Comparison of ENCODE assay signal across 15 cellular contexts in genomic region chr11:2774173-2775082, GRCh38.
DNase-seq lines count a peak whose midpoint lies in the region; ATAC-seq and TF ChIP-seq lines count a peak whose summit lies in the region.
"Had no signal": no experiment of that assay in that cellular context is flagged by ENCODE, and none has a peak within 500 bp of the region (broad histone marks: within the 10 kb centered on the region; RNA-seq: fewer than 3 reads in every experiment).

No MANE protein-coding gene starts in this region.

- ATAC-seq in WTC11 (no peak), sciatic nerve (no peak), GM19455 (IDR thresholded peaks at IDR 0.05; ENCODE audit: unreplicated experiment) (no peak), GM21526 (IDR thresholded peaks at IDR 0.05; ENCODE audit: low FRiP score, unreplicated experiment) (no peak), HG03097 (IDR thresholded peaks at IDR 0.05; ENCODE audit: low FRiP score, unreplicated experiment) (no peak)
- ATAC-seq: activated naive CD8-positive, alpha-beta T cell treated with anti-CD3 and anti-CD28 coated beads, Interleukin-2, amount 50 U/mL, for 24 hours had no signal

- no peaks in the 10 kb centered on the region for H3K9me3 Mint-ChIP-seq in WTC11
- H3K9me3 Mint-ChIP-seq: activated naive CD8-positive, alpha-beta T cell treated with anti-CD3 and anti-CD28 coated beads, Interleukin-2, amount 50 U/mL, for 24 hours; central memory CD8-positive, alpha-beta T cell; IgD-negative memory B cell had no signal

- intact Hi-C loops in sciatic nerve (cut with DNase I), result no loop called here

- DNase-seq in activated T-cell treated with anti-CD3 and anti-CD28 coated beads, Interleukin-2, amount 50 U/mL, for 1 hour, result peak; percentile 10
- DNase-seq in activated T-cell treated with anti-CD3 and anti-CD28 coated beads for 4 hours (no peak), WTC11 (ENCODE audit: low spot score) (peak; percentile 4), iPS-NIHi11 (ENCODE audit: low spot score) (peak; percentile 8), sciatic nerve (ENCODE audit: low spot score) (peak; percentile 46)
- DNase-seq: activated naive CD8-positive, alpha-beta T cell treated with anti-CD3 and anti-CD28 coated beads, Interleukin-2, amount 50 U/mL, for 24 hours; foreskin melanocyte; H7; midbrain; stimulated activated CD4-positive, alpha-beta T cell treated with anti-CD3 and anti-CD28 coated beads, Interleukin-12 subunit alpha, Interleukin-12 subunit beta, amount 100 ng/mL, for 4 hours had no signal

- H3K27me3 Mint-ChIP-seq in WTC11 (ENCODE audit: low read depth), result peaks cover 63% of the 10 kb centered on the region
- H3K27me3 Mint-ChIP-seq: activated naive CD8-positive, alpha-beta T cell treated with anti-CD3 and anti-CD28 coated beads, Interleukin-2, amount 50 U/mL, for 24 hours had no signal

- no peaks in the 10 kb centered on the region for H3K36me3 Mint-ChIP-seq in WTC11

- POLR2A ChIA-PET in WTC11 (lab: Charles Lee), result no interaction called here

- H3K27ac Mint-ChIP-seq in WTC11, result no peak overlapping the region
- H3K27ac Mint-ChIP-seq: activated naive CD8-positive, alpha-beta T cell treated with anti-CD3 and anti-CD28 coated beads, Interleukin-2, amount 50 U/mL, for 24 hours; IgD-negative memory B cell had no signal

- TF ChIP-seq CTCF in WTC11 (IDR thresholded peaks at IDR 0.05), result no peak

- H3K4me1 Mint-ChIP-seq in WTC11, result no peaks in the 10 kb centered on the region

- CTCF ChIA-PET in WTC11 (lab: Charles Lee), result interaction anchor here (0.6 kb wide), 1 partner anchor 506 kb away, joined by 4 read pairs; no protein-coding TSS in a partner anchor

- H3K4me3 Mint-ChIP-seq in WTC11, result no peak overlapping the region
- H3K4me3 Mint-ChIP-seq: activated naive CD8-positive, alpha-beta T cell treated with anti-CD3 and anti-CD28 coated beads, Interleukin-2, amount 50 U/mL, for 24 hours; central memory CD8-positive, alpha-beta T cell had no signal

TF ChIP-seq in WTC11, 78 proteins besides CTCF, POLR2A, EP300 and RAD21:
- TF ChIP-seq FOXP1 (CRISPR knock-in tag; IDR thresholded peaks at IDR 0.05; ENCODE audit: borderline replicate concordance) (no peak), GTF2I (CRISPR knock-in tag; conservative IDR thresholded peaks at IDR 0.05) (no peak), JUN (CRISPR knock-in tag; IDR thresholded peaks at IDR 0.05) (no peak)
